8 cellular contexts compared by ENCODE assay signal in the genomic region with DNA sequence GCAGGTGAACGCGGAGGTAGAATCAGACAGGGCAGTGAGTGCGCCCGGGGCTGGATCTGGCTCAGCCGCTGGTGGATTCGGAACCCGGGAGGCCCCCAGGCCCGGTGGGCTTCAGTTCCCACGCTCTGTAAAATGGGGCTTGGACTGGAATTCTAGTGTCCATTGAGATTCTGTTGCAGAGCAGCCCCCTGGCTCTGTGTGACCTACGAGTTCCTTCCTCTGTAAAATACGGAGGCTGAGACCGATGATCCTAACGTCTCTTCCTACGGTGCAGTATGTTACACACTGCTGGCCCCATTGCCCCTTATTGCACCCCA. TPM values are rescaled to one million over a fixed set of nuclear protein-coding genes. Genes with fewer than 3 reads are reported as not detected.
DNase-seq lines count a peak whose midpoint lies in the region; ATAC-seq and TF ChIP-seq lines count a peak whose summit lies in the region.

No MANE protein-coding gene starts in this region.

- DNase-seq in activated naive CD4-positive, alpha-beta T cell treated with anti-CD3 and anti-CD28 coated beads, Interleukin-2, amount 10 ng/mL, durations not matched to agents 7 days and 5 days = no peak
- no peak for DNase-seq in activated naive CD4-positive, alpha-beta T cell treated with anti-CD3 and anti-CD28 coated beads, Interleukin-2, amount 50 U/mL, for 16 hours
- no peak for DNase-seq in activated naive CD8-positive, alpha-beta T cell treated with anti-CD3 and anti-CD28 coated beads, Interleukin-2, amount 50 U/mL, for 24 hours
- DNase-seq in left lung = no peak
- no peak for DNase-seq in tibial artery
- DNase-seq in NCI-H1436 (lab: John Stamatoyannopoulos, UW) = no peak
- no peak for DNase-seq in DMS 273 treated with DMSO at 0.1 percent for 48 hours (lab: John Stamatoyannopoulos, UW)

- H3K27me3 ChIP-seq in left lung (no peaks in the 10 kb centered on the region), tibial artery (no peaks in the 10 kb centered on the region)

- peaks cover 1% of the 10 kb centered on the region for H3K36me3 Mint-ChIP-seq in activated naive CD4-positive, alpha-beta T cell treated with anti-CD3 and anti-CD28 coated beads, Interleukin-2, amount 10 ng/mL, durations not matched to agents 7 days and 5 days
- H3K36me3 Mint-ChIP-seq in activated naive CD8-positive, alpha-beta T cell treated with anti-CD3 and anti-CD28 coated beads, Interleukin-2, amount 50 U/mL, for 24 hours (ENCODE audit: low read depth) = peaks cover 3% of the 10 kb centered on the region

- H3K4me1 Mint-ChIP-seq in activated naive CD4-positive, alpha-beta T cell treated with anti-CD3 and anti-CD28 coated beads, Interleukin-2, amount 10 ng/mL, durations not matched to agents 7 days and 5 days = peaks cover 39% of the 10 kb centered on the region
- H3K4me1 Mint-ChIP-seq in activated naive CD8-positive, alpha-beta T cell treated with anti-CD3 and anti-CD28 coated beads, Interleukin-2, amount 50 U/mL, for 24 hours = peaks cover 25% of the 10 kb centered on the region

- intact Hi-C loops in left lung (cut with DNase I) (no loop called here), tibial artery (cut with DNase I; ENCODE audit: low total_unique reads) (no loop called here)

- no peaks in the 10 kb centered on the region for H3K9me3 ChIP-seq in left lung
- no peaks in the 10 kb centered on the region for H3K9me3 ChIP-seq in tibial artery

- CTCF ChIA-PET in activated naive CD4-positive, alpha-beta T cell treated with anti-CD3 and anti-CD28 coated beads, Interleukin-2, amount 10 ng/mL, durations not matched to agents 7 days and 5 days (lab: Charles Lee) = interaction anchor here (0.7 to 10.7 kb wide), 16 partner anchors 15 to 245 kb away, joined by 3 to 117 read pairs (median 6); a partner anchor contains a TSS

- H3K27ac ChIP-seq in left lung (peak overlapping the region; percentile 98 to 99), tibial artery (peak overlapping the region; percentile 91 to 94)

- H3K36me3 ChIP-seq in left lung (no peaks in the 10 kb centered on the region), tibial artery (peaks cover 0 to 9% (median 0%) of the 10 kb centered on the region in 3 donors)

- ATAC-seq in activated naive CD8-positive, alpha-beta T cell treated with anti-CD3 and anti-CD28 coated beads, Interleukin-2, amount 50 U/mL, for 24 hours = peak; percentile 5
- ATAC-seq in left lung (peak; percentile 46), GM19328 (IDR thresholded peaks at IDR 0.05; ENCODE audit: unreplicated experiment) (no peak)

- peak overlapping the region; percentile 80 to 88 for H3K4me3 ChIP-seq in left lung
- peak overlapping the region; percentile 64 to 78 for H3K4me3 ChIP-seq in tibial artery

- H3K4me3 Mint-ChIP-seq in activated naive CD4-positive, alpha-beta T cell treated with anti-CD3 and anti-CD28 coated beads, Interleukin-2, amount 10 ng/mL, durations not matched to agents 7 days and 5 days = peak overlapping the region; percentile 97
- peak overlapping the region; percentile 94 for H3K4me3 Mint-ChIP-seq in activated naive CD8-positive, alpha-beta T cell treated with anti-CD3 and anti-CD28 coated beads, Interleukin-2, amount 50 U/mL, for 24 hours

- H3K9me3 Mint-ChIP-seq in activated naive CD4-positive, alpha-beta T cell treated with anti-CD3 and anti-CD28 coated beads, Interleukin-2, amount 10 ng/mL, durations not matched to agents 7 days and 5 days = no peaks in the 10 kb centered on the region
- no peaks in the 10 kb centered on the region for H3K9me3 Mint-ChIP-seq in activated naive CD8-positive, alpha-beta T cell treated with anti-CD3 and anti-CD28 coated beads, Interleukin-2, amount 50 U/mL, for 24 hours

- TF ChIP-seq CTCF in left lung (IDR thresholded peaks at IDR 0.05) = no peak
- no peak for TF ChIP-seq CTCF in tibial artery (IDR thresholded peaks at IDR 0.05)

- H3K4me1 ChIP-seq in left lung = peaks cover 0 to 23% of the 10 kb centered on the region in 2 donors
- peaks cover 0 to 17% (median 10%) of the 10 kb centered on the region in 4 donors for H3K4me1 ChIP-seq in tibial artery

- peaks cover 21% of the 10 kb centered on the region for H3K27me3 Mint-ChIP-seq in activated naive CD4-positive, alpha-beta T cell treated with anti-CD3 and anti-CD28 coated beads, Interleukin-2, amount 10 ng/mL, durations not matched to agents 7 days and 5 days
- H3K27me3 Mint-ChIP-seq in activated naive CD8-positive, alpha-beta T cell treated with anti-CD3 and anti-CD28 coated beads, Interleukin-2, amount 50 U/mL, for 24 hours = peaks cover 4% of the 10 kb centered on the region

- no peak overlapping the region for H3K27ac Mint-ChIP-seq in activated naive CD4-positive, alpha-beta T cell treated with anti-CD3 and anti-CD28 coated beads, Interleukin-2, amount 10 ng/mL, durations not matched to agents 7 days and 5 days
- H3K27ac Mint-ChIP-seq in activated naive CD8-positive, alpha-beta T cell treated with anti-CD3 and anti-CD28 coated beads, Interleukin-2, amount 50 U/mL, for 24 hours = peak overlapping the region; percentile 39

RNA-seq across cellular contexts. Expression of a gene that starts 14.9 kb away (rescaled TPM):
- 10 to 100 TPM; 28.7 to 44.9 TPM for total RNA-seq in left lung

RNA-seq across cellular contexts. Expression of a gene that starts 29.1 kb away (rescaled TPM):
- 10 to 100 TPM; 48.0 to 81.2 TPM for total RNA-seq in left lung

RNA-seq across cellular contexts. Expression of a gene that starts 35.1 kb away (rescaled TPM):
- total RNA-seq in left lung = 10 to 100 TPM; 67.7 to 77.3 TPM

RNA-seq across cellular contexts. Expression of a gene that starts 51.9 kb away (rescaled TPM):
- 100 to 1,000 TPM in 1 of 2 donors, 10 to 100 TPM in 1; 55.2 to 118 TPM for total RNA-seq in left lung

RNA-seq across cellular contexts. Expression of a gene that starts 55.2 kb away (rescaled TPM):
- 1 to 10 TPM; 7.3 to 9.2 TPM for total RNA-seq in left lung
